ENCODE assay signal across 21 cellular contexts in genomic region chr13:33686772-33687480, GRCh38.
DNase-seq lines count a peak whose midpoint lies in the region; ATAC-seq, FAIRE-seq and TF ChIP-seq lines count a peak whose summit lies in the region.
"Had no signal": no experiment of that assay in that cellular context is flagged by ENCODE, and none has a peak within 500 bp of the region (broad histone marks: within the 10 kb centered on the region; RNA-seq: fewer than 3 reads in every experiment).

No MANE protein-coding gene starts in this region.

- H3K36me3 ChIP-seq in mesendoderm (ENCODE audit: control insufficient read depth, insufficient read depth, low read length) (no peaks in the 10 kb centered on the region), mucosa of descending colon (ENCODE audit: low read depth) (no peaks in the 10 kb centered on the region), small intestine (ENCODE audit: control insufficient read depth in 2 of 2, insufficient read depth in 2 of 2, low read length in 2 of 2) (no peaks in the 10 kb centered on the region)
- H3K36me3 ChIP-seq: BE2C had no signal

- H3K9ac ChIP-seq in mesendoderm (ENCODE audit: low read length), result no peak overlapping the region

- H2BK15ac ChIP-seq in mesendoderm (replicated peaks; ENCODE audit: low read depth), result no peak overlapping the region

- H2AK5ac ChIP-seq in mesendoderm (ENCODE audit: low read length), result no peak overlapping the region

- FAIRE-seq in small intestine (lab: Jason Lieb, UNC), result no peak
- FAIRE-seq: K562 had no signal

- H3K23ac ChIP-seq in mesendoderm (ENCODE audit: low read length), result no peak overlapping the region

- no peak overlapping the region for H2BK5ac ChIP-seq in mesendoderm (ENCODE audit: low read length)

- no peak overlapping the region for H3K18ac ChIP-seq in mesendoderm (ENCODE audit: low read length)

- H3K27ac ChIP-seq in mesendoderm (ENCODE audit: low read depth, low read length) (no peak overlapping the region), small intestine (ENCODE audit: low read depth in 1 of 2, low read length in 1 of 2) (no peak overlapping the region)
- H3K27ac ChIP-seq: HL-60 had no signal

- H3K9me3 ChIP-seq in mucosa of descending colon (no peaks in the 10 kb centered on the region), small intestine (ENCODE audit: control insufficient read depth, low read depth) (no peaks in the 10 kb centered on the region)
- H3K9me3 ChIP-seq: BE2C had no signal

- no peak for ATAC-seq in mucosa of descending colon
- ATAC-seq: HCT116, K562 had no signal

- DNase-seq in GM04504 (ENCODE audit: low read depth) (peak; percentile 3), brain pericyte (ENCODE audit: low read depth, low spot score) (peak; percentile 7), fibroblast of mammary gland (ENCODE audit: low read depth) (peak; percentile 7), mesendoderm (peak; percentile 39), NCI-H748 (lab: John Stamatoyannopoulos, UW; ENCODE audit: unreplicated experiment) (no peak), inferior parietal cortex (ENCODE audit: extremely low spot score) (no peak), mucosa of descending colon (no peak), small intestine (no peak)
- DNase-seq: BE2C; C1 segment of cervical spinal cord; CD4-positive, CD25-positive, alpha-beta regulatory T cell; CD8-positive, alpha-beta memory T cell; COR-L47; DMS153; DMS79; GDM1; GOT3; H7 had no signal

- H3K4ac ChIP-seq in mesendoderm (ENCODE audit: low read depth, low read length), result no peak overlapping the region

- H3K79me1 ChIP-seq in mesendoderm (ENCODE audit: low read length), result no peaks in the 10 kb centered on the region

- intact Hi-C loops in mucosa of descending colon (cut with DNase I, micrococcal nuclease), result no loop called here

- H4K8ac ChIP-seq in mesendoderm (ENCODE audit: low read depth, low read length), result no peak overlapping the region

- H3K4me3 ChIP-seq in fibroblast of mammary gland (ENCODE audit: control insufficient read depth, low read depth, low read length) (no peak overlapping the region), mesendoderm (ENCODE audit: low read length) (no peak overlapping the region), mucosa of descending colon (no peak overlapping the region), small intestine (ENCODE audit: low read depth in 1 of 2, low read length in 2 of 2) (no peak overlapping the region)
- H3K4me3 ChIP-seq: K562 had no signal

- H3K4me1 ChIP-seq in mesendoderm (ENCODE audit: control insufficient read depth, low read depth, low read length) (no peaks in the 10 kb centered on the region), mucosa of descending colon (ENCODE audit: low read depth) (no peaks in the 10 kb centered on the region), small intestine (ENCODE audit: control insufficient read depth in 2 of 2, insufficient read depth in 1 of 2, low read depth in 1 of 2, low read length in 1 of 2) (peaks cover 0 to 3% of the 10 kb centered on the region in 2 donors)
- H3K4me1 ChIP-seq: BE2C had no signal

- H3K27me3 ChIP-seq in mesendoderm (ENCODE audit: insufficient read depth, low read length, poor library complexity) (no peaks in the 10 kb centered on the region), small intestine (ENCODE audit: control insufficient read depth in 2 of 2, insufficient read depth in 2 of 2, low read length in 2 of 2) (no peaks in the 10 kb centered on the region)
- H3K27me3 ChIP-seq: BE2C had no signal

- no CpG with 5 or more reads among the region's 7 CpGs for WGBS in mesendoderm (ENCODE audit: extremely low coverage, insufficient coverage, low lambda C conversion rate)
- 79 to 83% (median 82%) methylated on average over 7 of the region's 7 CpGs for WGBS in small intestine, 3 donors

- no peak overlapping the region for H3K4me2 ChIP-seq in mesendoderm (ENCODE audit: low read length)

- H4K5ac ChIP-seq in mesendoderm (ENCODE audit: low read length), result no peak overlapping the region

- TF ChIP-seq CTCF in fibroblast of mammary gland (conservative IDR thresholded peaks at IDR 0.05; ENCODE audit: control insufficient read depth, insufficient read depth, low read depth, low read length) (no peak), mucosa of descending colon (IDR thresholded peaks at IDR 0.05) (no peak)

- H2BK120ac ChIP-seq in mesendoderm (ENCODE audit: low read depth, low read length), result no peak overlapping the region

- no peaks in the 10 kb centered on the region for H3K79me2 ChIP-seq in mesendoderm (ENCODE audit: control insufficient read depth, insufficient read depth, low read length)

- no peak overlapping the region for H3K56ac ChIP-seq in mesendoderm (ENCODE audit: low read length)

Comparison
In these comparisons a context has a peak if more than half of its experiments do, and no peak if none do; other contexts are left out.
1. DNase-seq: peak in GM04504 (single experiment), brain pericyte (single experiment), fibroblast of mammary gland (single experiment) and mesendoderm (single experiment); none in NCI-H748 (single experiment), inferior parietal cortex (single experiment), mucosa of descending colon (0 of 3) and small intestine (single experiment).